In the genomic region with DNA sequence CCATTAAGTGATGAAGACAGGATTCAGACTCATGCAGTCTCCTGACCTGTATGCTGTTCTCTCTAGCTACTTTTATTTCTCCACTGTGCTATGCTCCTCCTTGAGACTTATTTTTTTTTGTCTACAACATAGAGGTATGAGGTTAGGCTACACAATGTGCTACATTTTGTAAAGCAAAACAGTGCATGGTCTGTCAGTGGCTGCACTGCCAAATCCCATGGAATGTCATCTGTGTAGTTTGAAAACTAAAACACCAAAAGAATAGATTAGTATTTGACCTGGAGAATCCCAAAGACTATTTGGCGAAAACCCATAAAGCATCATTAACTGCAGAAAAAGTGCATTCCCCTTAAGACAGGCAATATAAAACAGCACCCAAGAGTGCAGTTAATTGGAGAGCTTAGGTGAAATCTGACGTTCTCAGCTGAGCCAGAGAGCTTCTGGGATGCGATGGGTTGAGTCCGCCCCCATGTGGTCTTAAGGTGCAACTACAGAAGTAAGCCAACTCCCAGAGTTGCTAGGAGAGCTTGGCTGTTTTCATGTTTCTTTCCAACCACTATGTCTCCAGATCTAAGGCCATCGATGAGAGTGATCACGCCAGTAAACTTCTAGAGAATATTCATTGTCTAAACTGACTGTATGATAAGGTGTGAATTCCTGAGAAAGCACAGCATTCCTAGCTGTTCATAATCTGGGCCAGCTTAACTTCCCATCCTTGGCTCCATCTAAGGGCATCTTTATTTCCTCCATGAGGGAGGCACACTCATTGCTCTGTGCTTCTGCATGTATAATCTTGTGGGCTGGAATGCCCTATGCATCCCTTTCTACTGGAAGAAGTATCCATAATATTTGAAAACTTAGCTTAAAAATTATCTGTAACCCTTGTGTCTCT, we compare ENCODE assay signal across 8 cellular contexts. TPM values are rescaled to one million over a fixed set of nuclear protein-coding genes. Genes with fewer than 3 reads are reported as not detected.
DNase-seq lines count a peak whose midpoint lies in the region; ATAC-seq, FAIRE-seq and TF ChIP-seq lines count a peak whose summit lies in the region.

No MANE protein-coding gene starts in this region.

- H3K9me3 ChIP-seq in esophagus squamous epithelium (no peaks in the 10 kb centered on the region), transverse colon (no peaks in the 10 kb centered on the region)

- 0 to 1% methylated on average over 6 of the region's 6 CpGs for WGBS in esophagus squamous epithelium, 2 donors
- 5 to 33% methylated on average over 1 to 6 of the region's 6 CpGs for WGBS in transverse colon (ENCODE audit: low coverage in 1 of 2), 2 donors

- H3K9me3 Mint-ChIP-seq in naive thymus-derived CD8-positive, alpha-beta T cell = no peaks in the 10 kb centered on the region

- ATAC-seq in GM19395 (IDR thresholded peaks at IDR 0.05; ENCODE audit: unreplicated experiment) = peak; percentile 96
- ATAC-seq in HG03432 (IDR thresholded peaks at IDR 0.05; ENCODE audit: unreplicated experiment) = peak; percentile 96
- peak; percentile 84 to 93 for ATAC-seq in naive thymus-derived CD8-positive, alpha-beta T cell

- peak; percentile 90 for TF ChIP-seq CTCF in D721Med (IDR thresholded peaks at IDR 0.05; ENCODE audit: insufficient read depth, missing control alignments)
- peak; percentile 61 to 90 (median 87) for TF ChIP-seq CTCF in esophagus squamous epithelium (IDR thresholded peaks at IDR 0.05)
- peak; percentile 84 to 92 (median 89) for TF ChIP-seq CTCF in transverse colon (IDR thresholded peaks at IDR 0.05)

- TF ChIP-seq POLR2A in esophagus squamous epithelium (IDR thresholded peaks at IDR 0.05) (no peak), transverse colon (IDR thresholded peaks at IDR 0.05) (no peak)

- peak; percentile 85 for FAIRE-seq in D721Med (lab: Jason Lieb, UNC)

- H3K36me3 Mint-ChIP-seq in naive thymus-derived CD8-positive, alpha-beta T cell = no peaks in the 10 kb centered on the region

- H3K27ac Mint-ChIP-seq in naive thymus-derived CD8-positive, alpha-beta T cell = no peak overlapping the region

- POLR2A ChIA-PET in naive thymus-derived CD8-positive, alpha-beta T cell (lab: Charles Lee) = no interaction called here

- in situ Hi-C loops in transverse colon (cut with MboI; ENCODE audit: low pct_ligation_motif_present in 1 of 4, low pct_unique_long_range_greater_than_20kb in 1 of 4, low sequenced_read_pairs in 3 of 4) = loop anchor here in 2 of 4 donors (10.0 to 25.0 kb wide), 2 partner anchors 62 to 1210 kb away; no protein-coding TSS in a partner anchor

- no peak for TF ChIP-seq EP300 in transverse colon (IDR thresholded peaks at IDR 0.05; ENCODE audit: low read depth)

- H3K4me1 ChIP-seq in esophagus squamous epithelium (peaks cover 0 to 4% (median 0%) of the 10 kb centered on the region in 3 donors), transverse colon (no peaks in the 10 kb centered on the region)

- H3K27me3 ChIP-seq in esophagus squamous epithelium = no peaks in the 10 kb centered on the region
- no peaks in the 10 kb centered on the region for H3K27me3 ChIP-seq in transverse colon

- no peaks in the 10 kb centered on the region for H3K4me1 Mint-ChIP-seq in naive thymus-derived CD8-positive, alpha-beta T cell

- H3K27me3 Mint-ChIP-seq in naive thymus-derived CD8-positive, alpha-beta T cell = peaks cover 0 to 8% (median 2%) of the 10 kb centered on the region in 5 donors

- H3K36me3 ChIP-seq in esophagus squamous epithelium = no peaks in the 10 kb centered on the region
- no peaks in the 10 kb centered on the region for H3K36me3 ChIP-seq in transverse colon

- no peak overlapping the region for H3K4me3 ChIP-seq in esophagus squamous epithelium
- no peak overlapping the region for H3K4me3 ChIP-seq in transverse colon

- no peak overlapping the region for H3K27ac ChIP-seq in esophagus squamous epithelium
- H3K27ac ChIP-seq in transverse colon = no peak overlapping the region

- DNase-seq in D721Med (ENCODE audit: insufficient read length, low spot score) (no peak), NCI-H748 treated with DMSO at 0.1 percent for 48 hours (lab: John Stamatoyannopoulos, UW) (peak; percentile 36), esophagus squamous epithelium (lab: John Stamatoyannopoulos, UW) (peak; percentile 1), transverse colon (peak; percentile 61)
- DNase-seq in activated CD8-positive, alpha-beta memory T cell treated with anti-CD3 and anti-CD28 coated beads for 24 hours = peak; percentile 64
- peak; percentile 13 to 73 (median 52) for DNase-seq in naive thymus-derived CD8-positive, alpha-beta T cell

- intact Hi-C loops in esophagus squamous epithelium (cut with DNase I) (loop anchor here (10.0 kb wide), 1 partner anchor 62 kb away; no protein-coding TSS in a partner anchor), transverse colon (cut with DNase I; ENCODE audit: low total_unique reads) (loop anchor here (5.0 kb wide), 1 partner anchor 65 kb away; no protein-coding TSS in a partner anchor)

- H3K4me3 Mint-ChIP-seq in naive thymus-derived CD8-positive, alpha-beta T cell = no peak overlapping the region

RNA-seq across cellular contexts. Expression of a gene that starts 20.7 kb away (rescaled TPM):
- 10 to 100 TPM in 1 of 4 donors, 1 to 10 TPM in 3; 5.5 to 19.6 (median 6.6) TPM for total RNA-seq in esophagus squamous epithelium
- total RNA-seq in naive thymus-derived CD8-positive, alpha-beta T cell = 1 to 10 TPM; 2.0 to 2.8 TPM
- polyA plus RNA-seq in naive thymus-derived CD8-positive, alpha-beta T cell = 1 to 10 TPM; 3.2 to 5.0 (median 3.6) TPM
- 10 to 100 TPM; 21.7 to 61.9 (median 42.5) TPM for total RNA-seq in transverse colon
